10 cellular contexts compared by ENCODE assay signal in genomic region chr16:57537596-57538234, GRCh38. TPM values are rescaled to one million over a fixed set of nuclear protein-coding genes. Genes with fewer than 3 reads are reported as not detected.
DNase-seq lines count a peak whose midpoint lies in the region; ATAC-seq and TF ChIP-seq lines count a peak whose summit lies in the region.
"Had no signal": no experiment of that assay in that cellular context is flagged by ENCODE, and none has a peak within 500 bp of the region (broad histone marks: within the 10 kb centered on the region; RNA-seq: fewer than 3 reads in every experiment).

No MANE protein-coding gene starts in this region.

- no peaks in the 10 kb centered on the region for H3K36me3 Mint-ChIP-seq in activated CD4-positive, alpha-beta T cell treated with anti-CD3 and anti-CD28 coated beads for 36 hours (ENCODE audit: low read depth)
- no peaks in the 10 kb centered on the region for H3K36me3 Mint-ChIP-seq in dendritic cell treated with granulocyte-macrophage colony-stimulating factor and Interleukin-4, amounts not matched to agents 40 ng/mL and 50 ng/mL, for 4 days (ENCODE audit: low read depth)
- peaks cover 49% of the 10 kb centered on the region for H3K36me3 Mint-ChIP-seq in stimulated activated effector memory CD8-positive, alpha-beta T cell treated with anti-CD3 and anti-CD28 coated beads, Interleukin-12 subunit alpha, Interleukin-12 subunit beta, amount 100 ng/mL, for 72 hours

- peaks cover 62% of the 10 kb centered on the region for H3K4me1 Mint-ChIP-seq in activated CD4-positive, alpha-beta T cell treated with anti-CD3 and anti-CD28 coated beads for 36 hours
- H3K4me1 Mint-ChIP-seq in dendritic cell treated with granulocyte-macrophage colony-stimulating factor and Interleukin-4, amounts not matched to agents 40 ng/mL and 50 ng/mL, for 4 days (ENCODE audit: low read depth) = peaks cover 72% of the 10 kb centered on the region
- peaks cover 85% of the 10 kb centered on the region for H3K4me1 Mint-ChIP-seq in stimulated activated effector memory CD8-positive, alpha-beta T cell treated with anti-CD3 and anti-CD28 coated beads, Interleukin-12 subunit alpha, Interleukin-12 subunit beta, amount 100 ng/mL, for 72 hours

- no peak for TF ChIP-seq POLR2A in esophagus squamous epithelium (IDR thresholded peaks at IDR 0.05)

- H3K4me1 ChIP-seq in NT2/D1 (ENCODE audit: insufficient read depth, insufficient read length) = peaks cover 35% of the 10 kb centered on the region
- H3K4me1 ChIP-seq in esophagus squamous epithelium = peaks cover 45 to 70% (median 45%) of the 10 kb centered on the region in 3 donors

- peak overlapping the region; percentile 60 for H3K4me3 ChIP-seq in NT2/D1 (ENCODE audit: insufficient read length, low read depth)
- peak overlapping the region in 1 of 4 donors; percentile 83 for H3K4me3 ChIP-seq in esophagus squamous epithelium

- H3K27ac ChIP-seq in esophagus squamous epithelium = peak overlapping the region in 2 of 4 donors; percentile 94 to 96
- H3K27ac ChIP-seq: HL-60 had no signal

- DNase-seq in activated CD4-positive, alpha-beta T cell treated with anti-CD3 and anti-CD28 coated beads for 36 hours = no peak
- DNase-seq in activated CD4-positive, alpha-beta T cell treated with anti-CD3 and anti-CD28 coated beads, Interleukin-2, amount 50 U/mL, for 48 hours = no peak
- DNase-seq in NT2/D1 (ENCODE audit: low read depth, low spot score) = no peak
- no peak for DNase-seq in stimulated activated effector memory CD8-positive, alpha-beta T cell treated with anti-CD3 and anti-CD28 coated beads, Interleukin-12 subunit alpha, Interleukin-12 subunit beta, amount 100 ng/mL, for 72 hours (ENCODE audit: low spot score in 2 of 2)
- DNase-seq in esophagus squamous epithelium (lab: John Stamatoyannopoulos, UW) = no peak
- DNase-seq in germinal center (ENCODE audit: low spot score) = no peak

- H3K9ac ChIP-seq in NT2/D1 (ENCODE audit: insufficient read length, low read depth) = no peak overlapping the region

- intact Hi-C loops in activated CD4-positive, alpha-beta T cell treated with anti-CD3 and anti-CD28 coated beads for 36 hours (cut with DNase I, micrococcal nuclease) = loop anchor here (1.0 to 10.0 kb wide), 11 partner anchors 35 to 933 kb away; partner anchors contain the start of genes DOK4 (in 1 of the 2), HERPUD1 (in 1 of the 2), MT2A (in 1 of the 2) and USB1 (in 1 of the 2)
- intact Hi-C loops in dendritic cell treated with granulocyte-macrophage colony-stimulating factor and Interleukin-4, amounts not matched to agents 40 ng/mL and 50 ng/mL, for 4 days (cut with micrococcal nuclease) = no loop called here
- intact Hi-C loops in esophagus squamous epithelium (cut with DNase I) = no loop called here

- H3K9me3 ChIP-seq in NT2/D1 (ENCODE audit: insufficient read depth, low read length) (no peaks in the 10 kb centered on the region), esophagus squamous epithelium (no peaks in the 10 kb centered on the region)
- H3K9me3 ChIP-seq: A549 had no signal

- no peaks in the 10 kb centered on the region for H3K9me3 Mint-ChIP-seq in activated CD4-positive, alpha-beta T cell treated with anti-CD3 and anti-CD28 coated beads for 36 hours (ENCODE audit: low read depth)
- H3K9me3 Mint-ChIP-seq in dendritic cell treated with granulocyte-macrophage colony-stimulating factor and Interleukin-4, amounts not matched to agents 40 ng/mL and 50 ng/mL, for 4 days = no peaks in the 10 kb centered on the region
- H3K9me3 Mint-ChIP-seq in stimulated activated effector memory CD8-positive, alpha-beta T cell treated with anti-CD3 and anti-CD28 coated beads, Interleukin-12 subunit alpha, Interleukin-12 subunit beta, amount 100 ng/mL, for 72 hours = no peaks in the 10 kb centered on the region

- TF ChIP-seq CTCF in esophagus squamous epithelium (IDR thresholded peaks at IDR 0.05) = no peak

- H3K27me3 Mint-ChIP-seq in activated CD4-positive, alpha-beta T cell treated with anti-CD3 and anti-CD28 coated beads for 36 hours = no peaks in the 10 kb centered on the region
- H3K27me3 Mint-ChIP-seq in dendritic cell treated with granulocyte-macrophage colony-stimulating factor and Interleukin-4, amounts not matched to agents 40 ng/mL and 50 ng/mL, for 4 days = peaks cover 85% of the 10 kb centered on the region

- H3K27ac Mint-ChIP-seq in activated CD4-positive, alpha-beta T cell treated with anti-CD3 and anti-CD28 coated beads for 36 hours = peak overlapping the region; percentile 82
- peak overlapping the region; percentile 63 for H3K27ac Mint-ChIP-seq in dendritic cell treated with granulocyte-macrophage colony-stimulating factor and Interleukin-4, amounts not matched to agents 40 ng/mL and 50 ng/mL, for 4 days
- H3K27ac Mint-ChIP-seq in stimulated activated effector memory CD8-positive, alpha-beta T cell treated with anti-CD3 and anti-CD28 coated beads, Interleukin-12 subunit alpha, Interleukin-12 subunit beta, amount 100 ng/mL, for 72 hours = peak overlapping the region; percentile 100

- WGBS in esophagus squamous epithelium, 2 donors = 51 to 62% methylated on average over 9 to 10 of the region's 10 CpGs

- CTCF ChIA-PET in activated CD4-positive, alpha-beta T cell treated with anti-CD3 and anti-CD28 coated beads for 36 hours (lab: Charles Lee) = interaction anchor here (0.6 to 1.8 kb wide), 11 partner anchors 8 to 426 kb away, joined by 3 to 14 read pairs (median 5); partner anchors contain the start of gene DOK4

- peak overlapping the region; percentile 76 for H3K4me3 Mint-ChIP-seq in activated CD4-positive, alpha-beta T cell treated with anti-CD3 and anti-CD28 coated beads for 36 hours
- peak overlapping the region; percentile 13 for H3K4me3 Mint-ChIP-seq in dendritic cell treated with granulocyte-macrophage colony-stimulating factor and Interleukin-4, amounts not matched to agents 40 ng/mL and 50 ng/mL, for 4 days
- peak overlapping the region; percentile 77 for H3K4me3 Mint-ChIP-seq in stimulated activated effector memory CD8-positive, alpha-beta T cell treated with anti-CD3 and anti-CD28 coated beads, Interleukin-12 subunit alpha, Interleukin-12 subunit beta, amount 100 ng/mL, for 72 hours

- H3K27me3 ChIP-seq in NT2/D1 (ENCODE audit: insufficient read depth, insufficient read length) = no peaks in the 10 kb centered on the region
- no peaks in the 10 kb centered on the region for H3K27me3 ChIP-seq in esophagus squamous epithelium

- peaks cover 7% of the 10 kb centered on the region for H3K36me3 ChIP-seq in NT2/D1 (ENCODE audit: insufficient read depth, insufficient read length, low read length)
- H3K36me3 ChIP-seq in esophagus squamous epithelium = no peaks in the 10 kb centered on the region

- ATAC-seq in activated CD4-positive, alpha-beta T cell treated with anti-CD3 and anti-CD28 coated beads for 36 hours = no peak
- no peak for ATAC-seq in stimulated activated effector memory CD8-positive, alpha-beta T cell treated with anti-CD3 and anti-CD28 coated beads, Interleukin-12 subunit alpha, Interleukin-12 subunit beta, amount 100 ng/mL, for 72 hours
- ATAC-seq in HG03565 (IDR thresholded peaks at IDR 0.05; ENCODE audit: unreplicated experiment) = no peak
- ATAC-seq: A549 had no signal

- POLR2A ChIA-PET in activated CD4-positive, alpha-beta T cell treated with anti-CD3 and anti-CD28 coated beads for 36 hours (lab: Charles Lee) = interaction anchor here (0.6 to 1.6 kb wide), 5 partner anchors 64 to 599 kb away, joined by 3 to 5 read pairs (median 4); no protein-coding TSS in a partner anchor

RNA-seq across cellular contexts. Expression of gene CCDC102A, which starts 1.3 kb away (rescaled TPM):
- total RNA-seq in activated CD4-positive, alpha-beta T cell treated with anti-CD3 and anti-CD28 coated beads for 36 hours = 1 to 10 TPM; 8.8 to 9.0 TPM
- 10 to 100 TPM in 1 of 4 donors, 1 to 10 TPM in 3; 3.5 to 10.9 (median 6.9) TPM for total RNA-seq in esophagus squamous epithelium

RNA-seq across cellular contexts. Expression of gene ADGRG5, which starts 4.7 kb away (rescaled TPM):
- total RNA-seq in activated CD4-positive, alpha-beta T cell treated with anti-CD3 and anti-CD28 coated beads for 36 hours = 1 to 10 TPM; 3.0 to 4.9 TPM
- 1 to 10 TPM in 2 of 4 donors, under 1 TPM in 2; 0.34 to 1.3 (median 0.91) TPM for total RNA-seq in esophagus squamous epithelium

RNA-seq across cellular contexts. Expression of gene DOK4, which starts 51.4 kb away (rescaled TPM):
- 1 to 10 TPM; 5.7 to 6.7 TPM for total RNA-seq in activated CD4-positive, alpha-beta T cell treated with anti-CD3 and anti-CD28 coated beads for 36 hours
- total RNA-seq in esophagus squamous epithelium = 10 to 100 TPM; 20.7 to 42.7 (median 28.8) TPM

Comparison
In these comparisons a context has a peak if more than half of its experiments do, and no peak if none do; other contexts are left out.
1. H3K4me3 Mint-ChIP-seq: peak in every context shown above with its lines; median percentile 77 in stimulated activated effector memory CD8-positive, alpha-beta T cell treated with anti-CD3 and anti-CD28 coated beads, Interleukin-12 subunit alpha, Interleukin-12 subunit beta, amount 100 ng/mL, for 72 hours; 76 in activated CD4-positive, alpha-beta T cell treated with anti-CD3 and anti-CD28 coated beads for 36 hours; 13 in dendritic cell treated with granulocyte-macrophage colony-stimulating factor and Interleukin-4, amounts not matched to agents 40 ng/mL and 50 ng/mL, for 4 days.
2. intact Hi-C loops: an anchor here in activated CD4-positive, alpha-beta T cell treated with anti-CD3 and anti-CD28 coated beads for 36 hours (1.0 to 10.0 kb wide); none called in dendritic cell treated with granulocyte-macrophage colony-stimulating factor and Interleukin-4, amounts not matched to agents 40 ng/mL and 50 ng/mL, for 4 days and esophagus squamous epithelium.